Comparison of ENCODE assay signal across 25 cellular contexts in genomic region chr2:158806941-158807340, GRCh38. TPM values are rescaled to one million over a fixed set of nuclear protein-coding genes. Genes with fewer than 3 reads are reported as not detected.
"Had no signal": no experiment of that assay in that cellular context is flagged by ENCODE, and none has a peak within 500 bp of the region (broad histone marks: within the 10 kb centered on the region; RNA-seq: fewer than 3 reads in every experiment).

No MANE protein-coding gene starts in this region.

- H3K4me3 ChIP-seq: dorsolateral prefrontal cortex, gastroesophageal sphincter, hepatocyte, right atrium auricular region, sigmoid colon, skin epidermis, suprapubic skin, tibial artery, upper lobe of left lung, uterus had no signal

- H3K9me3 ChIP-seq: gastroesophageal sphincter, neutrophil, right atrium auricular region, sigmoid colon, suprapubic skin, tibial artery, upper lobe of left lung, uterus had no signal

- H3K27ac Mint-ChIP-seq: naive thymus-derived CD4-positive, alpha-beta T cell had no signal

- H3K27ac ChIP-seq: dorsolateral prefrontal cortex, gastroesophageal sphincter, hepatocyte, neutrophil, right atrium auricular region, sigmoid colon, skin epidermis, suprapubic skin, tibial artery, upper lobe of left lung, uterus had no signal

- ATAC-seq: gastroesophageal sphincter; left lobe of liver; naive thymus-derived CD4-positive, alpha-beta T cell had no signal

- H3K36me3 ChIP-seq: gastroesophageal sphincter, neutrophil, right atrium auricular region, sigmoid colon, suprapubic skin, tibial artery, upper lobe of left lung, uterus had no signal

- H3K9me3 Mint-ChIP-seq: naive thymus-derived CD4-positive, alpha-beta T cell had no signal

- DNase-seq: cortex of kidney; dorsolateral prefrontal cortex; effector CD8-positive, alpha-beta T cell; foreskin fibroblast; kidney; mammary epithelial cell; naive thymus-derived CD4-positive, alpha-beta T cell; posterior cingulate gyrus; sigmoid colon; stimulated activated naive CD4-positive, alpha-beta T cell treated with Interleukin-2 at 50 U/mL for 16 hours; tibial artery; upper lobe of left lung had no signal

- H3K36me3 Mint-ChIP-seq: naive thymus-derived CD4-positive, alpha-beta T cell had no signal

- H3K4me1 Mint-ChIP-seq: naive thymus-derived CD4-positive, alpha-beta T cell had no signal

- H3K4me3 Mint-ChIP-seq: naive thymus-derived CD4-positive, alpha-beta T cell had no signal

- H3K27me3 ChIP-seq: gastroesophageal sphincter, hepatocyte, neutrophil, right atrium auricular region, sigmoid colon, suprapubic skin, tibial artery, upper lobe of left lung, uterus had no signal

- H3K4me1 ChIP-seq: right atrium auricular region, sigmoid colon, uterus had no signal

RNA-seq across cellular contexts. Expression of gene DAPL1, which starts 11.8 kb away (rescaled TPM):
- total RNA-seq: fibroblast of lung; hepatocyte; left lobe of liver; mesenteric fat pad; mononuclear cell; naive thymus-derived CD4-positive, alpha-beta T cell; osteocyte; pulmonary artery endothelial cell; right atrium auricular region; uterus had no signal
- polyA plus RNA-seq: fibroblast of lung; hepatocyte; naive thymus-derived CD4-positive, alpha-beta T cell had no signal
